25 cellular contexts compared by ENCODE assay signal in genomic region chr20:5549200-5549599, GRCh38.
DNase-seq lines count a peak whose midpoint lies in the region; ATAC-seq lines count a peak whose summit lies in the region.
"Had no signal": no experiment of that assay in that cellular context is flagged by ENCODE, and none has a peak within 500 bp of the region (broad histone marks: within the 10 kb centered on the region; RNA-seq: fewer than 3 reads in every experiment).

No MANE protein-coding gene starts in this region.

- ATAC-seq in activated CD4-positive, CD25-positive, alpha-beta regulatory T cell treated with anti-CD3 and anti-CD28 coated beads, Interleukin-2, amount 50 U/mL, for 24 hours: peak; percentile 90 to 91
- no peak for ATAC-seq in CD4-positive, CD25-positive, alpha-beta regulatory T cell (ENCODE audit: low read depth in 2 of 2)
- peak; percentile 79 for ATAC-seq in activated T-helper 17 cell treated with anti-CD3 and anti-CD28 coated beads, Interleukin-2, amount 50 U/mL, for 72 hours (replicated peaks)
- no peak for ATAC-seq in memory B cell (ENCODE audit: low read depth)
- ATAC-seq in GM19328 (IDR thresholded peaks at IDR 0.05; ENCODE audit: unreplicated experiment): no peak
- ATAC-seq: activated CD8-positive, alpha-beta memory T cell treated with anti-CD3 and anti-CD28 coated beads, Interleukin-2, amount 10 ng/mL, durations not matched to agents 7 days and 5 days; foreskin keratinocyte; PC-3; WTC11 had no signal

- H3K9me3 ChIP-seq in CD4-positive, CD25-positive, alpha-beta regulatory T cell (ENCODE audit: control insufficient read depth in 2 of 2, low read length in 2 of 2): no peaks in the 10 kb centered on the region
- H3K9me3 ChIP-seq: MG63 had no signal

- H3K4me3 ChIP-seq in CD4-positive, CD25-positive, alpha-beta regulatory T cell (ENCODE audit: low read depth, low read length): no peak overlapping the region
- H3K4me3 ChIP-seq: dorsolateral prefrontal cortex, MG63, skin epidermis had no signal

- no peaks in the 10 kb centered on the region for H3K27me3 Mint-ChIP-seq in CD4-positive, CD25-positive, alpha-beta regulatory T cell
- H3K27me3 Mint-ChIP-seq in activated T-helper 17 cell treated with anti-CD3 and anti-CD28 coated beads, Interleukin-2, amount 50 U/mL, for 72 hours: no peaks in the 10 kb centered on the region
- H3K27me3 Mint-ChIP-seq in memory B cell: no peaks in the 10 kb centered on the region
- H3K27me3 Mint-ChIP-seq: activated CD8-positive, alpha-beta memory T cell treated with anti-CD3 and anti-CD28 coated beads, Interleukin-2, amount 10 ng/mL, durations not matched to agents 7 days and 5 days; progenitor cell of endocrine pancreas had no signal

- H3K27ac ChIP-seq in CD4-positive, CD25-positive, alpha-beta regulatory T cell (ENCODE audit: insufficient read depth, low read length, poor library complexity, severe bottlenecking): no peak overlapping the region
- H3K27ac ChIP-seq: dorsolateral prefrontal cortex, foreskin keratinocyte, skin epidermis had no signal

- intact Hi-C loops in posterior cingulate gyrus (cut with DNase I): no loop called here

- H3K36me3 Mint-ChIP-seq in CD4-positive, CD25-positive, alpha-beta regulatory T cell: peaks cover 37% of the 10 kb centered on the region
- peaks cover 88% of the 10 kb centered on the region for H3K36me3 Mint-ChIP-seq in activated T-helper 17 cell treated with anti-CD3 and anti-CD28 coated beads, Interleukin-2, amount 50 U/mL, for 72 hours (ENCODE audit: low read depth)
- peaks cover 47% of the 10 kb centered on the region for H3K36me3 Mint-ChIP-seq in memory B cell
- H3K36me3 Mint-ChIP-seq: WTC11 had no signal

- H3K27ac Mint-ChIP-seq in CD4-positive, CD25-positive, alpha-beta regulatory T cell: peak overlapping the region; percentile 3 to 74 (median 28)
- peak overlapping the region; percentile 53 for H3K27ac Mint-ChIP-seq in activated T-helper 17 cell treated with anti-CD3 and anti-CD28 coated beads, Interleukin-2, amount 50 U/mL, for 72 hours
- H3K27ac Mint-ChIP-seq in memory B cell: peak overlapping the region; percentile 53
- H3K27ac Mint-ChIP-seq: activated CD8-positive, alpha-beta memory T cell treated with anti-CD3 and anti-CD28 coated beads, Interleukin-2, amount 10 ng/mL, durations not matched to agents 7 days and 5 days; progenitor cell of endocrine pancreas; WTC11 had no signal

- H3K4me1 Mint-ChIP-seq in CD4-positive, CD25-positive, alpha-beta regulatory T cell: peaks cover 23 to 44% (median 25%) of the 10 kb centered on the region in 4 donors
- H3K4me1 Mint-ChIP-seq in activated T-helper 17 cell treated with anti-CD3 and anti-CD28 coated beads, Interleukin-2, amount 50 U/mL, for 72 hours: peaks cover 6% of the 10 kb centered on the region
- peaks cover 13% of the 10 kb centered on the region for H3K4me1 Mint-ChIP-seq in memory B cell
- H3K4me1 Mint-ChIP-seq: neural crest cell had no signal

- no peaks in the 10 kb centered on the region for H3K9me3 Mint-ChIP-seq in CD4-positive, CD25-positive, alpha-beta regulatory T cell
- no peaks in the 10 kb centered on the region for H3K9me3 Mint-ChIP-seq in activated T-helper 17 cell treated with anti-CD3 and anti-CD28 coated beads, Interleukin-2, amount 50 U/mL, for 72 hours
- no peaks in the 10 kb centered on the region for H3K9me3 Mint-ChIP-seq in memory B cell
- H3K9me3 Mint-ChIP-seq: neural crest cell, WTC11 had no signal

- no peaks in the 10 kb centered on the region for H3K4me1 ChIP-seq in CD4-positive, CD25-positive, alpha-beta regulatory T cell (ENCODE audit: control insufficient read depth, insufficient read depth, low read length, poor library complexity, severe bottlenecking)
- H3K4me1 ChIP-seq: foreskin keratinocyte had no signal

- peaks cover 69% of the 10 kb centered on the region for H3K36me3 ChIP-seq in CD4-positive, CD25-positive, alpha-beta regulatory T cell (ENCODE audit: control insufficient read depth, insufficient read depth, low read length)
- H3K36me3 ChIP-seq: MG63 had no signal

- H3K4me3 Mint-ChIP-seq in CD4-positive, CD25-positive, alpha-beta regulatory T cell: no peak overlapping the region
- H3K4me3 Mint-ChIP-seq in activated T-helper 17 cell treated with anti-CD3 and anti-CD28 coated beads, Interleukin-2, amount 50 U/mL, for 72 hours: no peak overlapping the region
- no peak overlapping the region for H3K4me3 Mint-ChIP-seq in memory B cell
- H3K4me3 Mint-ChIP-seq: activated CD8-positive, alpha-beta memory T cell treated with anti-CD3 and anti-CD28 coated beads, Interleukin-2, amount 10 ng/mL, durations not matched to agents 7 days and 5 days; neural crest cell; WTC11 had no signal

- DNase-seq in activated CD4-positive, CD25-positive, alpha-beta regulatory T cell (lab: John Stamatoyannopoulos, UW): no peak
- DNase-seq in CD4-positive, CD25-positive, alpha-beta regulatory T cell: peak in 1 of 3 donors; percentile 27
- no peak for DNase-seq in memory B cell (ENCODE audit: low spot score in 2 of 2)
- no peak for DNase-seq in posterior cingulate gyrus
- DNase-seq in amygdala (lab: John Stamatoyannopoulos, UW): no peak
- DNase-seq: 8988T; activated CD8-positive, alpha-beta memory T cell treated with anti-CD3 and anti-CD28 coated beads, Interleukin-2, amount 10 ng/mL, durations not matched to agents 7 days and 5 days; DMS153; dorsolateral prefrontal cortex; foreskin keratinocyte; HCEC 1CT; kidney; mesenchymal stem cell; MG63; NCI-H146; NCI-H2171; PC-3; stimulated activated CD4-positive, alpha-beta T cell treated with anti-CD3 and anti-CD28 coated beads, Interleukin-4, amount 100 ng/mL, for 1 hour had no signal

- H3K27me3 ChIP-seq in CD4-positive, CD25-positive, alpha-beta regulatory T cell (ENCODE audit: control insufficient read depth, insufficient read depth, low read length): no peaks in the 10 kb centered on the region
- H3K27me3 ChIP-seq: dorsolateral prefrontal cortex, foreskin keratinocyte, MG63 had no signal

Comparison
In these comparisons a context has a peak if more than half of its experiments do, and no peak if none do; other contexts are left out.
1. ATAC-seq: peak in activated CD4-positive, CD25-positive, alpha-beta regulatory T cell treated with anti-CD3 and anti-CD28 coated beads, Interleukin-2, amount 50 U/mL, for 24 hours (2 of 2) and activated T-helper 17 cell treated with anti-CD3 and anti-CD28 coated beads, Interleukin-2, amount 50 U/mL, for 72 hours (single experiment); none in CD4-positive, CD25-positive, alpha-beta regulatory T cell (0 of 2), memory B cell (single experiment) and GM19328 (single experiment).
2. Peak in every context shown above with its lines, with median percentiles within 50 percentile points of each other: H3K27ac Mint-ChIP-seq.